Comparison of ENCODE assay signal across 16 cellular contexts in genomic region chr5:133147411-133147810, GRCh38.
DNase-seq lines count a peak whose midpoint lies in the region; ATAC-seq, FAIRE-seq and TF ChIP-seq lines count a peak whose summit lies in the region.
"Had no signal": no experiment of that assay in that cellular context is flagged by ENCODE, and none has a peak within 500 bp of the region (broad histone marks: within the 10 kb centered on the region; RNA-seq: fewer than 3 reads in every experiment).

No MANE protein-coding gene starts in this region.

- H3K27ac ChIP-seq in kidney (ENCODE audit: low read depth in 2 of 2, low read length in 2 of 2) (no peak overlapping the region), H9 (ENCODE audit: insufficient read length, low read depth, low read length) (no peak overlapping the region)
- H3K27ac ChIP-seq: C4-2B, heart left ventricle, Peyer's patch had no signal

- H3K79me1 ChIP-seq in H9 (ENCODE audit: insufficient read depth, low read depth, low read length, poor library complexity, severe bottlenecking): no peaks in the 10 kb centered on the region

- H4K91ac ChIP-seq in H9 (ENCODE audit: insufficient read length, low read depth, low read length): no peak overlapping the region

- H3K27me3 ChIP-seq in H9 (ENCODE audit: insufficient read depth, low read length): no peaks in the 10 kb centered on the region; the same call in 1 of the 2 replicates
- H3K27me3 ChIP-seq: heart left ventricle, Peyer's patch had no signal

- no peak overlapping the region for H3K23ac ChIP-seq in H9 (ENCODE audit: insufficient read length, low read depth, low read length)

- peaks cover 0 to 6% (median 4%) of the 10 kb centered on the region in 3 experiments; a peak in 4 of 7 replicates for H3K36me3 Mint-ChIP-seq in H9 (ENCODE audit: insufficient read depth in 1 of 3, low read depth in 3 of 3)
- H3K36me3 Mint-ChIP-seq in activated T-helper 17 cell treated with anti-CD3 and anti-CD28 coated beads, Interleukin-2, amount 50 U/mL, for 72 hours (ENCODE audit: low read depth): no peaks in the 10 kb centered on the region

- no peak overlapping the region for H3K18ac ChIP-seq in H9 (ENCODE audit: insufficient read length, low read depth, low read length)

- no peak overlapping the region for H2BK120ac ChIP-seq in H9 (ENCODE audit: low read depth, low read length, poor library complexity, severe bottlenecking)

- no peaks in the 10 kb centered on the region for H3K9me3 ChIP-seq in kidney (ENCODE audit: control insufficient read depth in 1 of 2, low read length in 2 of 2)
- H3K9me3 ChIP-seq in H9 (ENCODE audit: control insufficient read depth, low read depth, low read length): no peaks in the 10 kb centered on the region
- H3K9me3 ChIP-seq: heart left ventricle, Peyer's patch had no signal

- H2BK15ac ChIP-seq in H9 (ENCODE audit: low read depth, low read length): no peak overlapping the region

- H3K4me1 Mint-ChIP-seq in H9: peaks cover 6 to 7% of the 10 kb centered on the region in 2 experiments; a peak in 3 of 4 replicates
- H3K4me1 Mint-ChIP-seq in activated T-helper 17 cell treated with anti-CD3 and anti-CD28 coated beads, Interleukin-2, amount 50 U/mL, for 72 hours: peaks cover 5% of the 10 kb centered on the region

- no peak overlapping the region for H3K4ac ChIP-seq in H9 (ENCODE audit: low read depth, low read length)

- no peak overlapping the region for H3K4me3 Mint-ChIP-seq in H9
- no peak overlapping the region for H3K4me3 Mint-ChIP-seq in activated T-helper 17 cell treated with anti-CD3 and anti-CD28 coated beads, Interleukin-2, amount 50 U/mL, for 72 hours

- TF ChIP-seq CTCF in kidney (IDR thresholded peaks at IDR 0.05; ENCODE audit: borderline replicate concordance, extremely low read depth, insufficient read depth): no peak
- no peak for TF ChIP-seq CTCF in H9 (conservative IDR thresholded peaks at IDR 0.05)

- FAIRE-seq in kidney (lab: Jason Lieb, UNC): no peak
- FAIRE-seq: G401.6 had no signal

- intact Hi-C loops in kidney (cut with DNase I): no loop called here

- no peaks in the 10 kb centered on the region for H3K36me3 ChIP-seq in kidney (ENCODE audit: control insufficient read depth in 1 of 2, insufficient read depth in 2 of 2, low read length in 2 of 2)
- H3K36me3 ChIP-seq: heart left ventricle, Peyer's patch had no signal

- no peaks in the 10 kb centered on the region for H3K23me2 ChIP-seq in H9 (ENCODE audit: insufficient read length, low read depth, low read length, poor library complexity, severe bottlenecking)

- ATAC-seq in activated T-helper 17 cell treated with anti-CD3 and anti-CD28 coated beads, Interleukin-2, amount 50 U/mL, for 72 hours (replicated peaks): no peak
- ATAC-seq: left colon had no signal

- H3K27me3 Mint-ChIP-seq in H9 (ENCODE audit: low read depth): peaks cover 1% of the 10 kb centered on the region; the same call in 1 of the 2 replicates
- no peaks in the 10 kb centered on the region for H3K27me3 Mint-ChIP-seq in activated T-helper 17 cell treated with anti-CD3 and anti-CD28 coated beads, Interleukin-2, amount 50 U/mL, for 72 hours

- H4K20me1 ChIP-seq in H9 (ENCODE audit: control insufficient read depth, insufficient read depth, insufficient read length): no peaks in the 10 kb centered on the region

- no peak overlapping the region for H4K8ac ChIP-seq in H9 (replicated peaks; ENCODE audit: insufficient read length, low read depth, low read length)

- H2BK20ac ChIP-seq in H9 (ENCODE audit: low read depth, low read length, poor library complexity, severe bottlenecking): no peak overlapping the region

- WGBS in H9 (ENCODE audit: extremely low coverage, insufficient read length, low lambda C conversion rate): no CpG with 5 or more reads among the region's 7 CpGs

- no peak overlapping the region for H2BK5ac ChIP-seq in H9 (ENCODE audit: insufficient read length, low read length)

- no peak overlapping the region for H3T11ph ChIP-seq in H9 (ENCODE audit: low read length)

- no peak overlapping the region for H3K9ac ChIP-seq in kidney (ENCODE audit: low read length in 2 of 2)
- no peak overlapping the region for H3K9ac ChIP-seq in H9 (ENCODE audit: extremely low read depth, insufficient read length, low read length)

- no peaks in the 10 kb centered on the region for H3K79me2 ChIP-seq in H9 (ENCODE audit: insufficient read depth, low read length)

- DNase-seq in Ammon's horn (ENCODE audit: low spot score) (peak; percentile 42), EH (ENCODE audit: low read depth) (peak; percentile 17), astrocyte of the hippocampus (ENCODE audit: low read depth, low spot score) (peak; percentile 42), kidney (peak; percentile 74), ureter (ENCODE audit: low spot score) (no peak), H9 (no peak)
- no peak for DNase-seq in activated effector memory CD4-positive, alpha-beta T cell treated with Interleukin-2 at 50 U/mL for 16 hours
- DNase-seq: activated CD4-positive, alpha-beta T cell treated with anti-CD3 and anti-CD28 coated beads for 48 hours; left colon; NCI-H1092 treated with DMSO at 0.1 percent for 48 hours; Peyer's patch; stimulated activated CD4-positive, alpha-beta T cell treated with anti-CD3 and anti-CD28 coated beads, Interleukin-4, amount 100 ng/mL, for 24 hours had no signal

- H2AK5ac ChIP-seq in H9 (ENCODE audit: insufficient read length, low read length): no peak overlapping the region

- no peak overlapping the region for H3K4me2 ChIP-seq in H9 (ENCODE audit: insufficient read depth, insufficient read length, low read length)

- no peak overlapping the region for H3K27ac Mint-ChIP-seq in H9
- no peak overlapping the region for H3K27ac Mint-ChIP-seq in activated T-helper 17 cell treated with anti-CD3 and anti-CD28 coated beads, Interleukin-2, amount 50 U/mL, for 72 hours

- H3K9me3 Mint-ChIP-seq in H9: peaks cover 8 to 11% of the 10 kb centered on the region in 2 experiments; a peak in 4 of 5 replicates
- H3K9me3 Mint-ChIP-seq in activated T-helper 17 cell treated with anti-CD3 and anti-CD28 coated beads, Interleukin-2, amount 50 U/mL, for 72 hours: no peaks in the 10 kb centered on the region

- no peak overlapping the region for H2BK12ac ChIP-seq in H9 (ENCODE audit: insufficient read length, low read depth, low read length)

- H3K56ac ChIP-seq in H9 (ENCODE audit: insufficient read length, low read depth, low read length): no peak overlapping the region

- H3K4me1 ChIP-seq in kidney (ENCODE audit: control insufficient read depth in 1 of 2, insufficient read depth in 1 of 2, low read depth in 1 of 2, low read length in 2 of 2) (no peaks in the 10 kb centered on the region), H9 (ENCODE audit: insufficient read depth, low read length) (no peaks in the 10 kb centered on the region)
- H3K4me1 ChIP-seq: Peyer's patch had no signal

- no peak overlapping the region for H3K14ac ChIP-seq in H9 (ENCODE audit: insufficient read depth, low read length)

- no peak overlapping the region for H3K4me3 ChIP-seq in kidney (ENCODE audit: low read length in 2 of 2)
- H3K4me3 ChIP-seq: heart left ventricle, Peyer's patch had no signal

- no peak overlapping the region for H4K5ac ChIP-seq in H9 (ENCODE audit: insufficient read length, low read depth, low read length)

- no peak overlapping the region for H2AFZ ChIP-seq in H9 (ENCODE audit: low read length)

Comparison
In these comparisons a context has a peak if more than half of its experiments do, and no peak if none do; other contexts are left out.
1. DNase-seq: peak in Ammon's horn (single experiment), EH (single experiment), astrocyte of the hippocampus (single experiment) and kidney (single experiment); none in ureter (single experiment), H9 (single experiment) and activated effector memory CD4-positive, alpha-beta T cell treated with Interleukin-2 at 50 U/mL for 16 hours (single experiment).